13 cellular contexts compared by ENCODE assay signal in the genomic region with DNA sequence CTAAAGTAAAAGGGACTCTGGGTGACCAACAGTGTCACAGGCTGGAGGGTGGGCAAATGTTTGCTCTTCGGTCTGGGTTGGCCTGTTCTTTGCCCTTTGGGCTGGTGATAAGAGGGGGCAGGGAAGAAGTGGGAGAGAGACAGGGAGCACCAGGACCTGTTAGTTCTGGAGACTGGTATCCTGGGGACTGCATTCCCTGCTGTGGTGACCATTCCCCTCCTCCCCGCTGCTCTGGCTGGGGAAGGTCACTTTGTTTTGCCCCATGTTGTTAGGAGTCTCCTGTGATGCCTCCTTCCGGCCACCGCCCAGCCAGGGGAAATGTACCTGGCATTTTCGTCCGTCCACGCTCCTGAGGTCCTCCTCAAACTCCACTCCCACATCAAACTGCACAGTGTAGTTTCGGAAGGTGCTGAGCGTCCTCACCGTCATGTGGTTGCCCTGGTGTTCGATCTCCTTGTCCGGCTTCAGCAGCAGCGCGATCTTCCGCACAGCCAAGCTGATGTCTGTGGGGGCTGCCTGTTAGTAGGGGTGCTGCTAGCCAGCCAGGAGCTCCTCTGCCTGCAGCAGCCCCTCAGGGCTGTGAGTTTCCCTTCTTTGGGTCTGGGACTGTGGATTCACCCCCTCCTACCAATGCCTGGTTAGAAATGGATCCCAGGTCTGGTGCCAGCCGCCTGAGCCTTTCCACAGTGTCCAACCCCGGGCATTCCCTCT. TPM values are rescaled to one million over a fixed set of nuclear protein-coding genes. Genes with fewer than 3 reads are reported as not detected.
DNase-seq lines count a peak whose midpoint lies in the region; ATAC-seq lines count a peak whose summit lies in the region.
"Had no signal": no experiment of that assay in that cellular context is flagged by ENCODE, and none has a peak within 500 bp of the region (broad histone marks: within the 10 kb centered on the region; RNA-seq: fewer than 3 reads in every experiment).

No MANE protein-coding gene starts in this region.

- H3K9me3 ChIP-seq in skeletal muscle tissue (ENCODE audit: control insufficient read depth in 3 of 3, low read length in 3 of 3): no peaks in the 10 kb centered on the region
- H3K9me3 ChIP-seq: thyroid gland had no signal

- intact Hi-C loops in activated T-helper 1 cell treated with anti-CD3 and anti-CD28 coated beads, Interleukin-12 subunit alpha, Interleukin-12 subunit beta, Interleukin-2, Interleukin-4 antibody, amounts not matched to agents 30 ng/mL and 10 ng/mL and 1 ng/mL, durations not matched to agents 14 hours and 24 hours and 36 hours (cut with micrococcal nuclease): no loop called here

- no peak overlapping the region for H3K27ac ChIP-seq in skeletal muscle tissue (ENCODE audit: low read depth, low read length)
- H3K27ac ChIP-seq: thyroid gland had no signal

- H3K27me3 ChIP-seq in skeletal muscle tissue (ENCODE audit: control insufficient read depth in 3 of 3, insufficient read depth in 3 of 3, low read length in 3 of 3): peaks cover 21 to 33% (median 27%) of the 10 kb centered on the region in 3 donors
- H3K27me3 ChIP-seq: thyroid gland had no signal

- peak overlapping the region; percentile 96 for H3K4me3 Mint-ChIP-seq in activated T-helper 1 cell treated with anti-CD3 and anti-CD28 coated beads, Interleukin-12 subunit alpha, Interleukin-12 subunit beta, Interleukin-2, Interleukin-4 antibody, amounts not matched to agents 30 ng/mL and 10 ng/mL and 1 ng/mL, durations not matched to agents 14 hours and 24 hours and 36 hours

- H3K36me3 Mint-ChIP-seq in activated T-helper 1 cell treated with anti-CD3 and anti-CD28 coated beads, Interleukin-12 subunit alpha, Interleukin-12 subunit beta, Interleukin-2, Interleukin-4 antibody, amounts not matched to agents 30 ng/mL and 10 ng/mL and 1 ng/mL, durations not matched to agents 14 hours and 24 hours and 36 hours (ENCODE audit: low read depth): peaks cover 17% of the 10 kb centered on the region

- H3K4me3 ChIP-seq in skeletal muscle tissue (ENCODE audit: low read length in 3 of 3): peak overlapping the region in 2 of 3 donors; percentile 45 to 54

- DNase-seq in HT-29 (ENCODE audit: low spot score): peak; percentile 8
- no peak for DNase-seq in activated T-helper 1 cell treated with anti-CD3 and anti-CD28 coated beads, Interleukin-12 subunit alpha, Interleukin-12 subunit beta, Interleukin-2, Interleukin-4 antibody, amounts not matched to agents 30 ng/mL and 10 ng/mL and 1 ng/mL, durations not matched to agents 14 hours and 24 hours and 36 hours (ENCODE audit: low spot score)
- DNase-seq in kidney tubule cell (ENCODE audit: low spot score): peak; percentile 1
- DNase-seq in COLO668 (lab: John Stamatoyannopoulos, UW; ENCODE audit: unreplicated experiment): no peak
- no peak for DNase-seq in cerebellar nuclear complex (lab: John Stamatoyannopoulos, UW)
- DNase-seq: central memory CD4-positive, alpha-beta T cell; KG1; NCI-H2029 had no signal

- ATAC-seq in GM19463 (IDR thresholded peaks at IDR 0.05; ENCODE audit: unreplicated experiment): no peak
- ATAC-seq: esophagus mucosa had no signal

- H3K9me3 Mint-ChIP-seq in activated T-helper 1 cell treated with anti-CD3 and anti-CD28 coated beads, Interleukin-12 subunit alpha, Interleukin-12 subunit beta, Interleukin-2, Interleukin-4 antibody, amounts not matched to agents 30 ng/mL and 10 ng/mL and 1 ng/mL, durations not matched to agents 14 hours and 24 hours and 36 hours: no peaks in the 10 kb centered on the region

- H3K4me1 ChIP-seq in skeletal muscle tissue (ENCODE audit: control insufficient read depth in 3 of 3, insufficient read depth in 3 of 3, low read length in 3 of 3): peaks cover 23 to 36% (median 30%) of the 10 kb centered on the region in 3 donors

- H3K36me3 ChIP-seq in skeletal muscle tissue (ENCODE audit: control insufficient read depth in 3 of 3, insufficient read depth in 3 of 3, low read length in 3 of 3): no peaks in the 10 kb centered on the region
- H3K36me3 ChIP-seq: thyroid gland had no signal

- H3K4me1 Mint-ChIP-seq in activated T-helper 1 cell treated with anti-CD3 and anti-CD28 coated beads, Interleukin-12 subunit alpha, Interleukin-12 subunit beta, Interleukin-2, Interleukin-4 antibody, amounts not matched to agents 30 ng/mL and 10 ng/mL and 1 ng/mL, durations not matched to agents 14 hours and 24 hours and 36 hours (ENCODE audit: low read depth): peaks cover 37% of the 10 kb centered on the region

- no peak overlapping the region for H3K27ac Mint-ChIP-seq in activated T-helper 1 cell treated with anti-CD3 and anti-CD28 coated beads, Interleukin-12 subunit alpha, Interleukin-12 subunit beta, Interleukin-2, Interleukin-4 antibody, amounts not matched to agents 30 ng/mL and 10 ng/mL and 1 ng/mL, durations not matched to agents 14 hours and 24 hours and 36 hours

- H3K27me3 Mint-ChIP-seq in activated T-helper 1 cell treated with anti-CD3 and anti-CD28 coated beads, Interleukin-12 subunit alpha, Interleukin-12 subunit beta, Interleukin-2, Interleukin-4 antibody, amounts not matched to agents 30 ng/mL and 10 ng/mL and 1 ng/mL, durations not matched to agents 14 hours and 24 hours and 36 hours (ENCODE audit: insufficient read depth): no peaks in the 10 kb centered on the region

- no peak overlapping the region for H3K9ac ChIP-seq in skeletal muscle tissue (ENCODE audit: low read depth in 1 of 3, low read length in 3 of 3)

RNA-seq across cellular contexts. Expression of a gene that starts 0.6 kb away (rescaled TPM):
- 0.41 TPM in 1 of 2 replicates, not detected in the other for total RNA-seq in HT-29 (2014; rRNA removed; shearing (Covaris generic))
- total RNA-seq in activated T-helper 1 cell treated with anti-CD3 and anti-CD28 coated beads, Interleukin-12 subunit alpha, Interleukin-12 subunit beta, Interleukin-2, Interleukin-4 antibody, amounts not matched to agents 30 ng/mL and 10 ng/mL and 1 ng/mL, durations not matched to agents 14 hours and 24 hours and 36 hours: 0.51 TPM in 1 of 2 replicates, not detected in the other
- not detected for total RNA-seq in skeletal muscle tissue
- total RNA-seq: SK-MEL-5 had no signal

RNA-seq across cellular contexts. Expression of a gene that starts 2.1 kb away (rescaled TPM):
- 15.3 and 16.9 TPM in 2 replicates for total RNA-seq in HT-29 (2014; rRNA removed; shearing (Covaris generic))
- total RNA-seq in activated T-helper 1 cell treated with anti-CD3 and anti-CD28 coated beads, Interleukin-12 subunit alpha, Interleukin-12 subunit beta, Interleukin-2, Interleukin-4 antibody, amounts not matched to agents 30 ng/mL and 10 ng/mL and 1 ng/mL, durations not matched to agents 14 hours and 24 hours and 36 hours: 48.5 and 50.8 TPM in 2 replicates
- total RNA-seq in skeletal muscle tissue: 15.1 TPM

RNA-seq across cellular contexts. Expression of a gene that starts 19.1 kb away (rescaled TPM):
- total RNA-seq in HT-29 (2014; rRNA removed; shearing (Covaris generic)): 38.9 and 39.1 TPM in 2 replicates
- total RNA-seq in activated T-helper 1 cell treated with anti-CD3 and anti-CD28 coated beads, Interleukin-12 subunit alpha, Interleukin-12 subunit beta, Interleukin-2, Interleukin-4 antibody, amounts not matched to agents 30 ng/mL and 10 ng/mL and 1 ng/mL, durations not matched to agents 14 hours and 24 hours and 36 hours: 21.5 and 21.8 TPM in 2 replicates
- total RNA-seq in skeletal muscle tissue: 10.4 TPM

RNA-seq across cellular contexts. Expression of a gene that starts 35.8 kb away (rescaled TPM):
- total RNA-seq in HT-29 (2014; rRNA removed; shearing (Covaris generic)): 0.03 and 0.53 TPM in 2 replicates
- 1.7 and 2.0 TPM in 2 replicates for total RNA-seq in activated T-helper 1 cell treated with anti-CD3 and anti-CD28 coated beads, Interleukin-12 subunit alpha, Interleukin-12 subunit beta, Interleukin-2, Interleukin-4 antibody, amounts not matched to agents 30 ng/mL and 10 ng/mL and 1 ng/mL, durations not matched to agents 14 hours and 24 hours and 36 hours
- 76.7 TPM for total RNA-seq in skeletal muscle tissue

Comparison
In these comparisons a context has a peak if more than half of its experiments do, and no peak if none do; other contexts are left out.
1. DNase-seq: peak in HT-29 (single experiment) and kidney tubule cell (single experiment); none in activated T-helper 1 cell treated with anti-CD3 and anti-CD28 coated beads, Interleukin-12 subunit alpha, Interleukin-12 subunit beta, Interleukin-2, Interleukin-4 antibody, amounts not matched to agents 30 ng/mL and 10 ng/mL and 1 ng/mL, durations not matched to agents 14 hours and 24 hours and 36 hours (single experiment), COLO668 (single experiment) and cerebellar nuclear complex (0 of 2).